In the genomic region with DNA sequence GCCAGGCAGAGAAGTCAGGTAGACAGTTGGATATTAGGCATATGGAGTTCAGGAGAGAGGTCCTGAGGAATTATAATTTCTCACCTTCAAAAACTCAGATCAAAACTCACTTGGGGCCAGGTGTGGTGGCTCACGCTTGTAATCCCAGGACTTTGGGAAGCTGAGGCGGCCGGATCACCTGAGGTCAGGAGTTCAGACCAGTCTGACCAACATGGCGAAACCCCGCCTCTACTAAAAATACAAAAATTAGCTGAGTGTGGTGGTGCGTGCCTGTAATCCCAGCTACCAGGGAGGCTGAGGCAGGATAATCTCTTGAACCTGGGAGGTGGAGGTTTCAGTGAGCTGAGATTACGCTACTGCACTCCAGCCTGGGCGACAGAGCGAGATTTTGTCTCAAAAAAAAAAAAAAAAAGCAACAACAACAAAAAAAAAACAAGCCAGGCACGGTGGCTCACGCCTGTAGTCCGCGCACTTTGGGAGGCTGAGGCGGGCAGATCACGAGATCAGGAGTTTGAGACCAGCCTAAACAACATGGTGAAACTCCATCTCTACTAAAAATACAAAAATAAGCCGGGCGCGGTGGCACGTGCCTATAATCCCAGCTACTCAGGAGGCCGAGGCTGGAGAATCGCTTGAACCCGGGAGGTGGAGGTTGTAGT, we compare ENCODE assay signal across 2 cellular contexts. TPM values are rescaled to one million over a fixed set of nuclear protein-coding genes. Genes with fewer than 3 reads are reported as not detected.
"Had no signal": no experiment of that assay in that cellular context is flagged by ENCODE, and none has a peak within 500 bp of the region (broad histone marks: within the 10 kb centered on the region; RNA-seq: fewer than 3 reads in every experiment).

No MANE protein-coding gene starts in this region.

RNA-seq across cellular contexts. Expression of a gene that starts 22.8 kb away (rescaled TPM):
- polyA plus RNA-seq: neural cell had no signal

RNA-seq across cellular contexts. Expression of a gene that starts 42.9 kb away (rescaled TPM):
- polyA plus RNA-seq: naive thymus-derived CD4-positive, alpha-beta T cell had no signal
